In genomic region chr15:72740202-72740601, GRCh38 we compare ENCODE assay signal across 11 cellular contexts. TPM values are rescaled to one million over a fixed set of nuclear protein-coding genes. Genes with fewer than 3 reads are reported as not detected.
DNase-seq lines count a peak whose midpoint lies in the region; ATAC-seq lines count a peak whose summit lies in the region.
"Had no signal": no experiment of that assay in that cellular context is flagged by ENCODE, and none has a peak within 500 bp of the region (broad histone marks: within the 10 kb centered on the region; RNA-seq: fewer than 3 reads in every experiment).

No MANE protein-coding gene starts in this region.

- H3K4me1 Mint-ChIP-seq in activated T-cell treated with anti-CD3 and anti-CD28 coated beads, Interleukin-2, amount 50 U/mL, for 72 hours (ENCODE audit: low read depth): peaks cover 36% of the 10 kb centered on the region
- peaks cover 17 to 29% of the 10 kb centered on the region in 2 donors for H3K4me1 Mint-ChIP-seq in stimulated activated naive B cell treated with anti-CD40 and anti-IgM and Interleukin-4, amounts not matched to agents 10 μg/mL and 1 μg/mL and 100 μg/mL, for 72 hours

- peak; percentile 70 to 81 for ATAC-seq in activated T-cell treated with anti-CD3 and anti-CD28 coated beads, Interleukin-2, amount 50 U/mL, for 72 hours (replicated peaks in 1 of 2)
- peak; percentile 90 for ATAC-seq in HG02678 (IDR thresholded peaks at IDR 0.05; ENCODE audit: unreplicated experiment)
- peak; percentile 68 for ATAC-seq in stimulated activated naive B cell treated with anti-CD40 and anti-IgM and Interleukin-4, amounts not matched to agents 10 μg/mL and 1 μg/mL and 100 μg/mL, for 72 hours (replicated peaks)

- peak overlapping the region; percentile 35 to 58 for H3K4me3 Mint-ChIP-seq in activated T-cell treated with anti-CD3 and anti-CD28 coated beads, Interleukin-2, amount 50 U/mL, for 72 hours
- H3K4me3 Mint-ChIP-seq in stimulated activated naive B cell treated with anti-CD40 and anti-IgM and Interleukin-4, amounts not matched to agents 10 μg/mL and 1 μg/mL and 100 μg/mL, for 72 hours: no peak overlapping the region

- no peaks in the 10 kb centered on the region for H3K9me3 Mint-ChIP-seq in activated T-cell treated with anti-CD3 and anti-CD28 coated beads, Interleukin-2, amount 50 U/mL, for 72 hours
- peaks cover 0 to 2% of the 10 kb centered on the region in 2 donors for H3K9me3 Mint-ChIP-seq in stimulated activated naive B cell treated with anti-CD40 and anti-IgM and Interleukin-4, amounts not matched to agents 10 μg/mL and 1 μg/mL and 100 μg/mL, for 72 hours

- peaks cover 17 to 28% of the 10 kb centered on the region in 2 donors for H3K36me3 Mint-ChIP-seq in activated T-cell treated with anti-CD3 and anti-CD28 coated beads, Interleukin-2, amount 50 U/mL, for 72 hours (ENCODE audit: insufficient read depth in 2 of 2)
- peaks cover 43 to 63% of the 10 kb centered on the region in 2 donors for H3K36me3 Mint-ChIP-seq in stimulated activated naive B cell treated with anti-CD40 and anti-IgM and Interleukin-4, amounts not matched to agents 10 μg/mL and 1 μg/mL and 100 μg/mL, for 72 hours

- no peak for DNase-seq in activated T-cell treated with anti-CD3 and anti-CD28 coated beads, Interleukin-2, amount 50 U/mL, for 72 hours
- DNase-seq in activated T-cell treated with anti-CD3 and anti-CD28 coated beads for 4 hours (no peak), RPMI7951 (ENCODE audit: low read depth) (peak; percentile 57), RKO (ENCODE audit: low spot score) (no peak), middle frontal gyrus (ENCODE audit: extremely low spot score, low spot score) (no peak), OCI-M2 (lab: John Stamatoyannopoulos, UW; ENCODE audit: unreplicated experiment) (no peak)
- no peak for DNase-seq in stimulated activated naive B cell treated with anti-CD40 and anti-IgM and Interleukin-4, amounts not matched to agents 10 μg/mL and 1 μg/mL and 100 μg/mL, for 72 hours
- DNase-seq: activated CD4-positive, alpha-beta T cell treated with anti-CD3 and anti-CD28 coated beads for 4 hours; hippocampal formation; occipital lobe had no signal

- peak overlapping the region; percentile 70 for H3K27ac Mint-ChIP-seq in activated T-cell treated with anti-CD3 and anti-CD28 coated beads, Interleukin-2, amount 50 U/mL, for 72 hours
- no peak overlapping the region for H3K27ac Mint-ChIP-seq in stimulated activated naive B cell treated with anti-CD40 and anti-IgM and Interleukin-4, amounts not matched to agents 10 μg/mL and 1 μg/mL and 100 μg/mL, for 72 hours

- H3K27me3 Mint-ChIP-seq in activated T-cell treated with anti-CD3 and anti-CD28 coated beads, Interleukin-2, amount 50 U/mL, for 72 hours (ENCODE audit: low read depth): no peaks in the 10 kb centered on the region
- no peaks in the 10 kb centered on the region for H3K27me3 Mint-ChIP-seq in stimulated activated naive B cell treated with anti-CD40 and anti-IgM and Interleukin-4, amounts not matched to agents 10 μg/mL and 1 μg/mL and 100 μg/mL, for 72 hours

RNA-seq across cellular contexts. Expression of gene ADPGK, which starts 43.4 kb away (rescaled TPM):
- total RNA-seq in activated T-cell treated with anti-CD3 and anti-CD28 coated beads, Interleukin-2, amount 50 U/mL, for 72 hours: 10 to 100 TPM; 55.8 to 63.1 TPM
- 74.2 and 76.3 TPM in 2 replicates for total RNA-seq in RPMI7951 (2014; rRNA removed; shearing (Covaris generic))

RNA-seq across cellular contexts. Expression of gene BBS4, which starts 54.2 kb away (rescaled TPM):
- 10 to 100 TPM; 19.0 to 27.2 TPM for total RNA-seq in activated T-cell treated with anti-CD3 and anti-CD28 coated beads, Interleukin-2, amount 50 U/mL, for 72 hours
- 24.4 and 26.7 TPM in 2 replicates for total RNA-seq in RPMI7951 (2014; rRNA removed; shearing (Covaris generic))

RNA-seq across cellular contexts. Expression of gene HIGD2B, which starts 54.2 kb away (rescaled TPM):
- under 1 TPM; 0.22 to 0.30 TPM for total RNA-seq in activated T-cell treated with anti-CD3 and anti-CD28 coated beads, Interleukin-2, amount 50 U/mL, for 72 hours
- not detected in 2 replicates for total RNA-seq in RPMI7951 (2014; rRNA removed; shearing (Covaris generic))

Comparison
In these comparisons a context has a peak if more than half of its experiments do, and no peak if none do; other contexts are left out.
1. H3K4me3 Mint-ChIP-seq: peak in activated T-cell treated with anti-CD3 and anti-CD28 coated beads, Interleukin-2, amount 50 U/mL, for 72 hours (2 of 2); none in stimulated activated naive B cell treated with anti-CD40 and anti-IgM and Interleukin-4, amounts not matched to agents 10 μg/mL and 1 μg/mL and 100 μg/mL, for 72 hours (0 of 2).
2. Peak in every context shown above with its lines, with median percentiles within 50 percentile points of each other: ATAC-seq.